In the genomic region with DNA sequence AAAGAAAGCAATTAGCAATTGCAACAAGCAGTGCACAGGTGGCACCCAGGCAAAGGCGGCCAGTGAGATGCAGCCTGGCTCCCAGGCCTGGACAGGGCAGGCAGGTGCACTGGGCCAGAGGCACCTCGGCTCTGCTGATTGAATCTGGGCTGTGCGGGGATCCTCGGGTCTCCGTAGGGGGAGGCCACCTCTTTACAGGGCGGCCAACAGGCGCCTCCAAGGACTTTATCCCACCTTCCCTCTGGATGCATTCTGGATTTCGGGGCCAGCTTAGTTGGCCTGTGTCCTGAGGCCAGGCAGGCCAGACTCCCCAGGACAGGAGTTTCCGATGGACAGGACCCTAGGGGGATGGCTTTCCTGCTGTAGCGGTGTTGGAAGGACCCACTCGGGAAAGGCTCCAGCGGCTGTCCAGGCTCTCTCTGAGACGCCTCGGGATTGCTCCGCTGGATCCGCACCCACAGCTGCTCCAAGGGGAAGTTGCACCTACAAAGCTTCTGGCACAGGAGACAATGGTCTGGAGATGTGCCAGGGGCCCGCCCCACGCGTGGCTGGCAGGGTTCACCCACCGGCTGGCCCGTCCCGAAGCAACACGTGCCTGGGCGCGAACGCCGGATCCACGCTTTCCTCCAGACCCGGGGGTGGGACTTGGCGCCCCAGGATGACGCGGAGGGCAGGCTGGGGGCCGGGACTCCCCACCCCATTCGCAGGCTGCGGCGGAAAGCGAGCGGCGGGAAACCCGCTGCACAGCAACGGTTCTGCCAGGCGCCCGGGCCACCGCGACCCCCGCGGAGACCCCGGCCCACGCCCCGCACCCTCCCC, we compare ENCODE assay signal across 1 cellular context.
TF ChIP-seq lines count a peak whose summit lies in the region.

No MANE protein-coding gene starts in this region.

TF ChIP-seq in HEK293, 187 proteins besides CTCF, POLR2A, EP300 and RAD21 (continued from another document and continues in another):
- TF ChIP-seq, protein P1, sequence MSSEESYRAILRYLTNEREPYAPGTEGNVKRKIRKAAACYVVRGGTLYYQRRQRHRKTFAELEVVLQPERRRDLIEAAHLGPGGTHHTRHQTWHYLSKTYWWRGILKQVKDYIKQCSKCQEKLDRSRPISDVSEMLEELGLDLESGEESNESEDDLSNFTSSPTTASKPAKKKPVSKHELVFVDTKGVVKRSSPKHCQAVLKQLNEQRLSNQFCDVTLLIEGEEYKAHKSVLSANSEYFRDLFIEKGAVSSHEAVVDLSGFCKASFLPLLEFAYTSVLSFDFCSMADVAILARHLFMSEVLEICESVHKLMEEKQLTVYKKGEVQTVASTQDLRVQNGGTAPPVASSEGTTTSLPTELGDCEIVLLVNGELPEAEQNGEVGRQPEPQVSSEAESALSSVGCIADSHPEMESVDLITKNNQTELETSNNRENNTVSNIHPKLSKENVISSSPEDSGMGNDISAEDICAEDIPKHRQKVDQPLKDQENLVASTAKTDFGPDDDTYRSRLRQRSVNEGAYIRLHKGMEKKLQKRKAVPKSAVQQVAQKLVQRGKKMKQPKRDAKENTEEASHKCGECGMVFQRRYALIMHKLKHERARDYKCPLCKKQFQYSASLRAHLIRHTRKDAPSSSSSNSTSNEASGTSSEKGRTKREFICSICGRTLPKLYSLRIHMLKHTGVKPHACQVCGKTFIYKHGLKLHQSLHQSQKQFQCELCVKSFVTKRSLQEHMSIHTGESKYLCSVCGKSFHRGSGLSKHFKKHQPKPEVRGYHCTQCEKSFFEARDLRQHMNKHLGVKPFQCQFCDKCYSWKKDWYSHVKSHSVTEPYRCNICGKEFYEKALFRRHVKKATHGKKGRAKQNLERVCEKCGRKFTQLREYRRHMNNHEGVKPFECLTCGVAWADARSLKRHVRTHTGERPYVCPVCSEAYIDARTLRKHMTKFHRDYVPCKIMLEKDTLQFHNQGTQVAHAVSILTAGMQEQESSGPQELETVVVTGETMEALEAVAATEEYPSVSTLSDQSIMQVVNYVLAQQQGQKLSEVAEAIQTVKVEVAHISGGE (tag by site-specific recombination; conservative IDR thresholded peaks at IDR 0.05; ENCODE audit: low read depth), result no peak
- TF ChIP-seq ZBTB7A (tag by site-specific recombination; IDR thresholded peaks at IDR 0.05; ENCODE audit: low read depth) (0 out of 2 replicates have a peak, but pooled peaks have one; percentile 55), ZNF561 (tag by site-specific recombination; IDR thresholded peaks at IDR 0.05; ENCODE audit: borderline replicate concordance) (no peak), ZNF544 (tag by site-specific recombination; IDR thresholded peaks at IDR 0.05) (no peak), ZNF394 (tag by site-specific recombination; IDR thresholded peaks at IDR 0.05; ENCODE audit: borderline replicate concordance) (peak; percentile 35; the same call in 1 of the 2 replicates), RBAK (tag by site-specific recombination; IDR thresholded peaks at IDR 0.05) (no peak), SP2 (tag by site-specific recombination; IDR thresholded peaks at IDR 0.05) (peak; percentile 87), ZBTB48 (tag by site-specific recombination; IDR thresholded peaks at IDR 0.05) (no peak), ZNF221 (tag by site-specific recombination; IDR thresholded peaks at IDR 0.05; ENCODE audit: borderline replicate concordance) (no peak), KLF1 (tag by site-specific recombination; IDR thresholded peaks at IDR 0.05) (no peak), ZNF366 (tag by site-specific recombination; conservative IDR thresholded peaks at IDR 0.05) (no peak), ZNF629 (tag by site-specific recombination; IDR thresholded peaks at IDR 0.05) (peak; percentile 65), ZNF155 (tag by site-specific recombination; IDR thresholded peaks at IDR 0.05) (no peak), SETDB1 (IDR thresholded peaks at IDR 0.05; ENCODE audit: insufficient read length, low read length) (no peak), ZNF16 (tag by site-specific recombination; IDR thresholded peaks at IDR 0.05; ENCODE audit: low read depth) (no peak), ZNF391 (tag by site-specific recombination; IDR thresholded peaks at IDR 0.05; ENCODE audit: borderline replicate concordance, low read depth) (no peak), ZNF239 (tag by site-specific recombination; IDR thresholded peaks at IDR 0.05) (no peak), ZNF274 (IDR thresholded peaks at IDR 0.05; ENCODE audit: low read length) (no peak), ZNF274 (tag by site-specific recombination; IDR thresholded peaks at IDR 0.05; ENCODE audit: borderline replicate concordance) (no peak), ZNF654 (tag by site-specific recombination; IDR thresholded peaks at IDR 0.05; ENCODE audit: low read depth) (no peak), ZNF311 (tag by site-specific recombination; IDR thresholded peaks at IDR 0.05; ENCODE audit: borderline replicate concordance) (no peak), MYNN (tag by site-specific recombination; IDR thresholded peaks at IDR 0.05; ENCODE audit: borderline replicate concordance) (no peak), ZNF404 (tag by site-specific recombination; IDR thresholded peaks at IDR 0.05) (no peak), ZNF133 (tag by site-specific recombination; IDR thresholded peaks at IDR 0.05) (no peak), ZNF174 (tag by site-specific recombination; IDR thresholded peaks at IDR 0.05) (no peak), ZFP3 (tag by site-specific recombination; IDR thresholded peaks at IDR 0.05; ENCODE audit: low read depth) (no peak), ZNF324 (tag by site-specific recombination; IDR thresholded peaks at IDR 0.05) (no peak), ZIC2 (tag by site-specific recombination; IDR thresholded peaks at IDR 0.05) (peak; percentile 50), ZSCAN23 (tag by site-specific recombination; IDR thresholded peaks at IDR 0.05) (0 out of 2 replicates have a peak, but pooled peaks have one; percentile 34), GLIS2 (tag by site-specific recombination; IDR thresholded peaks at IDR 0.05) (peak; percentile 93), OVOL3 (tag by site-specific recombination; IDR thresholded peaks at IDR 0.05) (no peak), ZSCAN30 (tag by site-specific recombination; IDR thresholded peaks at IDR 0.05) (no peak), ZNF501 (tag by site-specific recombination; IDR thresholded peaks at IDR 0.05) (no peak), ZNF335 (tag by site-specific recombination; conservative IDR thresholded peaks at IDR 0.05) (peak; percentile 88), ZFHX2 (tag by site-specific recombination; conservative IDR thresholded peaks at IDR 0.05) (peak; percentile 81), EGR2 (tag by site-specific recombination; IDR thresholded peaks at IDR 0.05; ENCODE audit: low read depth) (peak; percentile 89), ZNF530 (tag by site-specific recombination; IDR thresholded peaks at IDR 0.05; ENCODE audit: low read depth) (no peak), ZNF521 (tag by site-specific recombination; IDR thresholded peaks at IDR 0.05) (no peak)
- TF ChIP-seq, protein P2, sequence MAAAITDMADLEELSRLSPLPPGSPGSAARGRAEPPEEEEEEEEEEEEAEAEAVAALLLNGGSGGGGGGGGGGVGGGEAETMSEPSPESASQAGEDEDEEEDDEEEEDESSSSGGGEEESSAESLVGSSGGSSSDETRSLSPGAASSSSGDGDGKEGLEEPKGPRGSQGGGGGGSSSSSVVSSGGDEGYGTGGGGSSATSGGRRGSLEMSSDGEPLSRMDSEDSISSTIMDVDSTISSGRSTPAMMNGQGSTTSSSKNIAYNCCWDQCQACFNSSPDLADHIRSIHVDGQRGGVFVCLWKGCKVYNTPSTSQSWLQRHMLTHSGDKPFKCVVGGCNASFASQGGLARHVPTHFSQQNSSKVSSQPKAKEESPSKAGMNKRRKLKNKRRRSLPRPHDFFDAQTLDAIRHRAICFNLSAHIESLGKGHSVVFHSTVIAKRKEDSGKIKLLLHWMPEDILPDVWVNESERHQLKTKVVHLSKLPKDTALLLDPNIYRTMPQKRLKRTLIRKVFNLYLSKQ (tag by site-specific recombination; IDR thresholded peaks at IDR 0.05; ENCODE audit: borderline replicate concordance), result no peak
- TF ChIP-seq, protein P3, sequence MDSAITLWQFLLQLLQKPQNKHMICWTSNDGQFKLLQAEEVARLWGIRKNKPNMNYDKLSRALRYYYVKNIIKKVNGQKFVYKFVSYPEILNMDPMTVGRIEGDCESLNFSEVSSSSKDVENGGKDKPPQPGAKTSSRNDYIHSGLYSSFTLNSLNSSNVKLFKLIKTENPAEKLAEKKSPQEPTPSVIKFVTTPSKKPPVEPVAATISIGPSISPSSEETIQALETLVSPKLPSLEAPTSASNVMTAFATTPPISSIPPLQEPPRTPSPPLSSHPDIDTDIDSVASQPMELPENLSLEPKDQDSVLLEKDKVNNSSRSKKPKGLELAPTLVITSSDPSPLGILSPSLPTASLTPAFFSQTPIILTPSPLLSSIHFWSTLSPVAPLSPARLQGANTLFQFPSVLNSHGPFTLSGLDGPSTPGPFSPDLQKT (IDR thresholded peaks at IDR 0.05; ENCODE audit: borderline replicate concordance, low read depth, low read length), result no peak
- TF ChIP-seq, protein P4, sequence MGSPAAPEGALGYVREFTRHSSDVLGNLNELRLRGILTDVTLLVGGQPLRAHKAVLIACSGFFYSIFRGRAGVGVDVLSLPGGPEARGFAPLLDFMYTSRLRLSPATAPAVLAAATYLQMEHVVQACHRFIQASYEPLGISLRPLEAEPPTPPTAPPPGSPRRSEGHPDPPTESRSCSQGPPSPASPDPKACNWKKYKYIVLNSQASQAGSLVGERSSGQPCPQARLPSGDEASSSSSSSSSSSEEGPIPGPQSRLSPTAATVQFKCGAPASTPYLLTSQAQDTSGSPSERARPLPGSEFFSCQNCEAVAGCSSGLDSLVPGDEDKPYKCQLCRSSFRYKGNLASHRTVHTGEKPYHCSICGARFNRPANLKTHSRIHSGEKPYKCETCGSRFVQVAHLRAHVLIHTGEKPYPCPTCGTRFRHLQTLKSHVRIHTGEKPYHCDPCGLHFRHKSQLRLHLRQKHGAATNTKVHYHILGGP (tag by site-specific recombination; IDR thresholded peaks at IDR 0.05), result no peak
- TF ChIP-seq, protein P5, sequence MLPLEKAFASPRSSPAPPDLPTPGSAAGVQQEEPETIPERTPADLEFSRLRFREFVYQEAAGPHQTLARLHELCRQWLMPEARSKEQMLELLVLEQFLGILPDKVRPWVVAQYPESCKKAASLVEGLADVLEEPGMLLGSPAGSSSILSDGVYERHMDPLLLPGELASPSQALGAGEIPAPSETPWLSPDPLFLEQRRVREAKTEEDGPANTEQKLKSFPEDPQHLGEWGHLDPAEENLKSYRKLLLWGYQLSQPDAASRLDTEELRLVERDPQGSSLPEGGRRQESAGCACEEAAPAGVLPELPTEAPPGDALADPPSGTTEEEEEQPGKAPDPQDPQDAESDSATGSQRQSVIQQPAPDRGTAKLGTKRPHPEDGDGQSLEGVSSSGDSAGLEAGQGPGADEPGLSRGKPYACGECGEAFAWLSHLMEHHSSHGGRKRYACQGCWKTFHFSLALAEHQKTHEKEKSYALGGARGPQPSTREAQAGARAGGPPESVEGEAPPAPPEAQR (tag by site-specific recombination; IDR thresholded peaks at IDR 0.05), result no peak
- TF ChIP-seq, protein P6, sequence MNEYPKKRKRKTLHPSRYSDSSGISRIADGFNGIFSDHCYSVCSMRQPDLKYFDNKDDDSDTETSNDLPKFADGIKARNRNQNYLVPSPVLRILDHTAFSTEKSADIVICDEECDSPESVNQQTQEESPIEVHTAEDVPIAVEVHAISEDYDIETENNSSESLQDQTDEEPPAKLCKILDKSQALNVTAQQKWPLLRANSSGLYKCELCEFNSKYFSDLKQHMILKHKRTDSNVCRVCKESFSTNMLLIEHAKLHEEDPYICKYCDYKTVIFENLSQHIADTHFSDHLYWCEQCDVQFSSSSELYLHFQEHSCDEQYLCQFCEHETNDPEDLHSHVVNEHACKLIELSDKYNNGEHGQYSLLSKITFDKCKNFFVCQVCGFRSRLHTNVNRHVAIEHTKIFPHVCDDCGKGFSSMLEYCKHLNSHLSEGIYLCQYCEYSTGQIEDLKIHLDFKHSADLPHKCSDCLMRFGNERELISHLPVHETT (tag by site-specific recombination; IDR thresholded peaks at IDR 0.05), result no peak
- TF ChIP-seq, protein P7, sequence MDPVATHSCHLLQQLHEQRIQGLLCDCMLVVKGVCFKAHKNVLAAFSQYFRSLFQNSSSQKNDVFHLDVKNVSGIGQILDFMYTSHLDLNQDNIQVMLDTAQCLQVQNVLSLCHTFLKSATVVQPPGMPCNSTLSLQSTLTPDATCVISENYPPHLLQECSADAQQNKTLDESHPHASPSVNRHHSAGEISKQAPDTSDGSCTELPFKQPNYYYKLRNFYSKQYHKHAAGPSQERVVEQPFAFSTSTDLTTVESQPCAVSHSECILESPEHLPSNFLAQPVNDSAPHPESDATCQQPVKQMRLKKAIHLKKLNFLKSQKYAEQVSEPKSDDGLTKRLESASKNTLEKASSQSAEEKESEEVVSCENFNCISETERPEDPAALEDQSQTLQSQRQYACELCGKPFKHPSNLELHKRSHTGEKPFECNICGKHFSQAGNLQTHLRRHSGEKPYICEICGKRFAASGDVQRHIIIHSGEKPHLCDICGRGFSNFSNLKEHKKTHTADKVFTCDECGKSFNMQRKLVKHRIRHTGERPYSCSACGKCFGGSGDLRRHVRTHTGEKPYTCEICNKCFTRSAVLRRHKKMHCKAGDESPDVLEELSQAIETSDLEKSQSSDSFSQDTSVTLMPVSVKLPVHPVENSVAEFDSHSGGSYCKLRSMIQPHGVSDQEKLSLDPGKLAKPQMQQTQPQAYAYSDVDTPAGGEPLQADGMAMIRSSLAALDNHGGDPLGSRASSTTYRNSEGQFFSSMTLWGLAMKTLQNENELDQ (tag by site-specific recombination; IDR thresholded peaks at IDR 0.05; ENCODE audit: low read depth), result no peak
- TF ChIP-seq, protein P8, sequence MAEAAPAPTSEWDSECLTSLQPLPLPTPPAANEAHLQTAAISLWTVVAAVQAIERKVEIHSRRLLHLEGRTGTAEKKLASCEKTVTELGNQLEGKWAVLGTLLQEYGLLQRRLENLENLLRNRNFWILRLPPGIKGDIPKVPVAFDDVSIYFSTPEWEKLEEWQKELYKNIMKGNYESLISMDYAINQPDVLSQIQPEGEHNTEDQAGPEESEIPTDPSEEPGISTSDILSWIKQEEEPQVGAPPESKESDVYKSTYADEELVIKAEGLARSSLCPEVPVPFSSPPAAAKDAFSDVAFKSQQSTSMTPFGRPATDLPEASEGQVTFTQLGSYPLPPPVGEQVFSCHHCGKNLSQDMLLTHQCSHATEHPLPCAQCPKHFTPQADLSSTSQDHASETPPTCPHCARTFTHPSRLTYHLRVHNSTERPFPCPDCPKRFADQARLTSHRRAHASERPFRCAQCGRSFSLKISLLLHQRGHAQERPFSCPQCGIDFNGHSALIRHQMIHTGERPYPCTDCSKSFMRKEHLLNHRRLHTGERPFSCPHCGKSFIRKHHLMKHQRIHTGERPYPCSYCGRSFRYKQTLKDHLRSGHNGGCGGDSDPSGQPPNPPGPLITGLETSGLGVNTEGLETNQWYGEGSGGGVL (tag by site-specific recombination; IDR thresholded peaks at IDR 0.05), result no peak
